18 cellular contexts compared by ENCODE assay signal in genomic region chr12:18805516-18806248, GRCh38.
DNase-seq lines count a peak whose midpoint lies in the region; ATAC-seq and TF ChIP-seq lines count a peak whose summit lies in the region.
"Had no signal": no experiment of that assay in that cellular context is flagged by ENCODE, and none has a peak within 500 bp of the region (broad histone marks: within the 10 kb centered on the region; RNA-seq: fewer than 3 reads in every experiment).

No MANE protein-coding gene starts in this region.

- TF ChIP-seq CTCF in DND-41 (IDR thresholded peaks at IDR 0.05; ENCODE audit: borderline replicate concordance, extremely low read depth, low read length, poor library complexity, severe bottlenecking) (peak; percentile 26), fibroblast of pulmonary artery (IDR thresholded peaks at IDR 0.05; ENCODE audit: low read length, missing control alignments) (peak; percentile 7), nephron (IDR thresholded peaks at IDR 0.05; ENCODE audit: unreplicated experiment in 3 of 3) (peak; percentile 21 to 39 (median 31))

- H3K4me3 ChIP-seq in DND-41 (ENCODE audit: low read depth in 1 of 2, low read length in 2 of 2) = no peak overlapping the region
- no peak overlapping the region for H3K4me3 ChIP-seq in fibroblast of pulmonary artery (replicated peaks; ENCODE audit: low read depth, low read length)
- no peak overlapping the region for H3K4me3 ChIP-seq in aorta (ENCODE audit: low read length in 2 of 2)

- no peaks in the 10 kb centered on the region for H3K36me3 Mint-ChIP-seq in nephron (ENCODE audit: low read depth)
- no peaks in the 10 kb centered on the region for H3K36me3 Mint-ChIP-seq in activated T-helper 17 cell treated with anti-CD3 and anti-CD28 coated beads, Interleukin-2, amount 50 U/mL, for 72 hours (ENCODE audit: low read depth)
- H3K36me3 Mint-ChIP-seq: natural killer cell treated with Interleukin-12 subunit alpha and Interleukin-12 subunit beta and Interleukin-15 and Interleukin-18, amount 100 ng/mL, for 72 hours had no signal

- ATAC-seq in DND-41 (ENCODE audit: insufficient read depth, low read depth) (no peak), HG03520 (IDR thresholded peaks at IDR 0.05; ENCODE audit: unreplicated experiment) (no peak), aorta (ENCODE audit: low FRiP score) (no peak)
- ATAC-seq in activated T-helper 17 cell treated with anti-CD3 and anti-CD28 coated beads, Interleukin-2, amount 50 U/mL, for 72 hours (replicated peaks) = no peak
- ATAC-seq: effector memory CD8-positive, alpha-beta T cell; natural killer cell treated with Interleukin-12 subunit alpha and Interleukin-12 subunit beta and Interleukin-15 and Interleukin-18, amount 100 ng/mL, for 72 hours had no signal

- intact Hi-C loops in aorta (cut with DNase I) = no loop called here

- DNase-seq in DND-41 = no peak
- peak; percentile 16 for DNase-seq in OCI-M1 (lab: John Stamatoyannopoulos, UW)
- DNase-seq in fibroblast of pulmonary artery (ENCODE audit: low read depth) = no peak
- DNase-seq in aorta = no peak
- DNase-seq: activated CD4-positive, alpha-beta T cell treated with anti-CD3 and anti-CD28 coated beads, Interleukin-2, amount 10 ng/mL, durations not matched to agents 7 days and 5 days; anterior cingulate cortex; cerebellar nuclear complex; effector memory CD8-positive, alpha-beta T cell; head of caudate nucleus; NCI-H1048; NCI-H2029; NCI-H446; retina had no signal

- H3K4me1 ChIP-seq in DND-41 (ENCODE audit: insufficient read depth, low read length) (no peaks in the 10 kb centered on the region), aorta (ENCODE audit: control insufficient read depth in 1 of 2, insufficient read depth in 2 of 2, low read length in 2 of 2) (no peaks in the 10 kb centered on the region)

- no peak overlapping the region for H3K4me2 ChIP-seq in DND-41 (ENCODE audit: insufficient read depth, low read length)
- H3K4me2 ChIP-seq: KMS-11 had no signal

- H2AFZ ChIP-seq in DND-41 (ENCODE audit: low read depth, low read length) = no peak overlapping the region

- H3K79me2 ChIP-seq in DND-41 (ENCODE audit: insufficient read depth, low read length) = no peaks in the 10 kb centered on the region

- 58 to 64% methylated on average over 10 of the region's 10 CpGs for WGBS in aorta, 2 donors

- peaks cover 5% of the 10 kb centered on the region for H3K27me3 Mint-ChIP-seq in nephron (ENCODE audit: low read depth)
- no peaks in the 10 kb centered on the region for H3K27me3 Mint-ChIP-seq in activated T-helper 17 cell treated with anti-CD3 and anti-CD28 coated beads, Interleukin-2, amount 50 U/mL, for 72 hours
- H3K27me3 Mint-ChIP-seq: activated CD4-positive, alpha-beta T cell treated with anti-CD3 and anti-CD28 coated beads, Interleukin-2, amount 10 ng/mL, durations not matched to agents 7 days and 5 days; effector memory CD8-positive, alpha-beta T cell; natural killer cell treated with Interleukin-12 subunit alpha and Interleukin-12 subunit beta and Interleukin-15 and Interleukin-18, amount 100 ng/mL, for 72 hours had no signal

- H4K20me1 ChIP-seq in DND-41 (ENCODE audit: insufficient read depth, low read length) = no peaks in the 10 kb centered on the region

- H3K27me3 ChIP-seq in DND-41 (ENCODE audit: insufficient read depth, low read length, poor library complexity) (no peaks in the 10 kb centered on the region), aorta (ENCODE audit: control insufficient read depth in 1 of 2, insufficient read depth in 2 of 2, low read length in 1 of 2) (no peaks in the 10 kb centered on the region)

- no peak overlapping the region for H3K4me3 Mint-ChIP-seq in nephron
- H3K4me3 Mint-ChIP-seq in activated T-helper 17 cell treated with anti-CD3 and anti-CD28 coated beads, Interleukin-2, amount 50 U/mL, for 72 hours = no peak overlapping the region
- H3K4me3 Mint-ChIP-seq: activated CD4-positive, alpha-beta T cell treated with anti-CD3 and anti-CD28 coated beads, Interleukin-2, amount 10 ng/mL, durations not matched to agents 7 days and 5 days; effector memory CD8-positive, alpha-beta T cell; natural killer cell treated with Interleukin-12 subunit alpha and Interleukin-12 subunit beta and Interleukin-15 and Interleukin-18, amount 100 ng/mL, for 72 hours had no signal

- no peak overlapping the region for H3K9ac ChIP-seq in DND-41 (ENCODE audit: low read depth, low read length)
- H3K9ac ChIP-seq: KMS-11 had no signal

- H3K36me3 ChIP-seq in DND-41 (ENCODE audit: insufficient read depth, low read length) (no peaks in the 10 kb centered on the region), aorta (ENCODE audit: control insufficient read depth in 1 of 2, insufficient read depth in 2 of 2, low read length in 1 of 2) (no peaks in the 10 kb centered on the region)

- no peaks in the 10 kb centered on the region for H3K4me1 Mint-ChIP-seq in nephron
- no peaks in the 10 kb centered on the region for H3K4me1 Mint-ChIP-seq in activated T-helper 17 cell treated with anti-CD3 and anti-CD28 coated beads, Interleukin-2, amount 50 U/mL, for 72 hours
- H3K4me1 Mint-ChIP-seq: activated CD4-positive, alpha-beta T cell treated with anti-CD3 and anti-CD28 coated beads, Interleukin-2, amount 10 ng/mL, durations not matched to agents 7 days and 5 days had no signal

- no peaks in the 10 kb centered on the region for H3K9me3 Mint-ChIP-seq in nephron
- H3K9me3 Mint-ChIP-seq in activated T-helper 17 cell treated with anti-CD3 and anti-CD28 coated beads, Interleukin-2, amount 50 U/mL, for 72 hours = no peaks in the 10 kb centered on the region
- H3K9me3 Mint-ChIP-seq: activated CD4-positive, alpha-beta T cell treated with anti-CD3 and anti-CD28 coated beads, Interleukin-2, amount 10 ng/mL, durations not matched to agents 7 days and 5 days; effector memory CD8-positive, alpha-beta T cell had no signal

- H3K27ac Mint-ChIP-seq in nephron = peak overlapping the region in 1 of 3 experiments; percentile 5
- no peak overlapping the region for H3K27ac Mint-ChIP-seq in activated T-helper 17 cell treated with anti-CD3 and anti-CD28 coated beads, Interleukin-2, amount 50 U/mL, for 72 hours
- H3K27ac Mint-ChIP-seq: activated CD4-positive, alpha-beta T cell treated with anti-CD3 and anti-CD28 coated beads, Interleukin-2, amount 10 ng/mL, durations not matched to agents 7 days and 5 days; effector memory CD8-positive, alpha-beta T cell; natural killer cell treated with Interleukin-12 subunit alpha and Interleukin-12 subunit beta and Interleukin-15 and Interleukin-18, amount 100 ng/mL, for 72 hours had no signal

- H3K27ac ChIP-seq in DND-41 (ENCODE audit: low read length) (no peak overlapping the region), aorta (ENCODE audit: low read depth in 1 of 2, low read length in 2 of 2) (no peak overlapping the region)
- H3K27ac ChIP-seq: KMS-11 had no signal

- H3K9me3 ChIP-seq in DND-41 (ENCODE audit: insufficient read depth, low read length, severe bottlenecking) = no peaks in the 10 kb centered on the region
- H3K9me3 ChIP-seq in aorta (ENCODE audit: control insufficient read depth, low read length) = no peaks in the 10 kb centered on the region
